Comparison of ENCODE assay signal across 8 cellular contexts in the genomic region with DNA sequence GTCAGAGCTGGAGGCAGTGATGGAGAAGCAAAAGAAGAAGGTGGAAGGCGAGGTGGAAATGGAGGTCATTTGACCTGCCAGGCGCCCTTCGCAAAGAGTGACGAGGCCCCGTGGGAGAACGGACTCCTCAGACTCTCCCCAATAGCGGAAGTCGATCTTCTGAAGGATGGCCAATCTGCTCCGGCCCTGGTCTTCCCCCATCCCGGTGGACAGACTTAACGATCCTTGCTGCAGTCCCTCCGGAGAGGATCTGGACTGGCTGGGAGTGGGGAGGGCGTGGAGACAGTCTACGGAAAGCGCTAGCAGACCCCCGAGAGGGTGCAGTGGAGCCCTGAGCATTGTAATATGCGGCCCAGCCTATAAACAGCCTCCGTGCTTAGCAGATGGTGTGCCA. TPM values are rescaled to one million over a fixed set of nuclear protein-coding genes. Genes with fewer than 3 reads are reported as not detected.
A peak's percentile ranks its signal among the peaks of the same experiment; 100 is the strongest.
DNase-seq lines count a peak whose midpoint lies in the region; ATAC-seq, FAIRE-seq and TF ChIP-seq lines count a peak whose summit lies in the region.

No MANE protein-coding gene starts in this region.

- TF ChIP-seq CTCF in fibroblast of villous mesenchyme (IDR thresholded peaks at IDR 0.05; ENCODE audit: insufficient read depth, low read depth, low read length) (no peak), osteoblast (IDR thresholded peaks at IDR 0.05; ENCODE audit: extremely low read depth, low read depth, low read length) (no peak)

- ATAC-seq in HG02763 (IDR thresholded peaks at IDR 0.05; ENCODE audit: unreplicated experiment): no peak

- H2AFZ ChIP-seq in osteoblast (ENCODE audit: low read length): no peak overlapping the region

- H3K4me1 ChIP-seq in BLaER1 treated with 17β-estradiol and CSF1 and Interleukin-3, amounts not matched to agents 10 nM and 100 nM: peaks cover 19 to 29% (median 24%) of the 10 kb centered on the region in 10 experiments
- H3K4me1 ChIP-seq in SJSA1 (replicated peaks) (peaks cover 19% of the 10 kb centered on the region), osteoblast (ENCODE audit: insufficient read depth, low read length) (peaks cover 12% of the 10 kb centered on the region)

- peaks cover 42 to 57% (median 54%) of the 10 kb centered on the region in 11 experiments for H3K27me3 ChIP-seq in BLaER1 treated with 17β-estradiol and CSF1 and Interleukin-3, amounts not matched to agents 10 nM and 100 nM
- H3K27me3 ChIP-seq in SJSA1 (replicated peaks): peaks cover 29% of the 10 kb centered on the region
- H3K27me3 ChIP-seq in osteoblast (ENCODE audit: insufficient read depth, low read length): peaks cover 44% of the 10 kb centered on the region

- H3K36me3 ChIP-seq in BLaER1 treated with 17β-estradiol and CSF1 and Interleukin-3, amounts not matched to agents 10 nM and 100 nM: peaks cover 21 to 43% (median 32%) of the 10 kb centered on the region in 11 experiments; a peak in 20 of 22 replicates
- H3K36me3 ChIP-seq in SJSA1 (peaks cover 21% of the 10 kb centered on the region), osteoblast (ENCODE audit: insufficient read depth, low read length) (no peaks in the 10 kb centered on the region)

- no peak for FAIRE-seq in urothelium cell line (lab: Jason Lieb, UNC)

- H3K4me2 ChIP-seq in BLaER1 treated with 17β-estradiol and CSF1 and Interleukin-3, amounts not matched to agents 10 nM and 100 nM: peak overlapping the region; percentile 63 to 97 (median 87)
- peak overlapping the region; percentile 91 for H3K4me2 ChIP-seq in osteoblast (ENCODE audit: insufficient read depth, low read length)

- H4K20me1 ChIP-seq in BLaER1 treated with 17β-estradiol and CSF1 and Interleukin-3, amounts not matched to agents 10 nM and 100 nM: peaks cover 48 to 94% (median 63%) of the 10 kb centered on the region in 11 experiments
- peaks cover 27% of the 10 kb centered on the region for H4K20me1 ChIP-seq in osteoblast (ENCODE audit: insufficient read depth, low read length)

- no peak overlapping the region for H3K27ac ChIP-seq in BLaER1 treated with 17β-estradiol and CSF1 and Interleukin-3, amounts not matched to agents 10 nM and 100 nM
- H3K27ac ChIP-seq in SJSA1 (no peak overlapping the region), osteoblast (ENCODE audit: low read depth, low read length) (no peak overlapping the region)

- DNase-seq in SJSA1 (ENCODE audit: low read depth in 1 of 2, low spot score in 2 of 2): no peak
- no peak for DNase-seq in fibroblast of villous mesenchyme (ENCODE audit: low read depth)
- DNase-seq in osteoblast (ENCODE audit: insufficient read length, low spot score, missing footprints): peak; percentile 93
- no peak for DNase-seq in urothelium cell line (ENCODE audit: low spot score)
- DNase-seq in SIG-M5 treated with dmso at 0.1 percent for 504 hours (lab: John Stamatoyannopoulos, UW; ENCODE audit: unreplicated experiment): no peak
- no peak for DNase-seq in activated CD8-positive, alpha-beta memory T cell treated with anti-CD3 and anti-CD28 coated beads for 24 hours

- no peaks in the 10 kb centered on the region for H3K79me2 ChIP-seq in osteoblast (ENCODE audit: insufficient read depth, low read length)

- H3K4me3 ChIP-seq in BLaER1 treated with 17β-estradiol and CSF1 and Interleukin-3, amounts not matched to agents 10 nM and 100 nM: peak overlapping the region in 8 of 10 experiments; percentile 35 to 66 (median 56); a peak in 13 of 20 replicates
- peak overlapping the region; percentile 41 for H3K4me3 ChIP-seq in SJSA1
- H3K4me3 ChIP-seq in fibroblast of villous mesenchyme (ENCODE audit: low read depth, low read length): peak overlapping the region; percentile 56
- H3K4me3 ChIP-seq in osteoblast (ENCODE audit: insufficient read depth, low read length): peak overlapping the region; percentile 75

- peaks cover 0 to under 1% (median 0%) of the 10 kb centered on the region in 11 experiments; a peak in 5 of 22 replicates for H3K9me3 ChIP-seq in BLaER1 treated with 17β-estradiol and CSF1 and Interleukin-3, amounts not matched to agents 10 nM and 100 nM (replicated peaks in 1 of 11)
- H3K9me3 ChIP-seq in SJSA1 (replicated peaks): no peaks in the 10 kb centered on the region
- no peaks in the 10 kb centered on the region for H3K9me3 ChIP-seq in osteoblast (ENCODE audit: low read depth, low read length)

- H3K9ac ChIP-seq in BLaER1 treated with 17β-estradiol and CSF1 and Interleukin-3, amounts not matched to agents 10 nM and 100 nM: peak overlapping the region in 3 of 11 experiments; percentile 21 to 53 (median 51); a peak in 1 of 22 replicates

RNA-seq across cellular contexts. Expression of a gene that starts 11.9 kb away (rescaled TPM):
- total RNA-seq in SJSA1 (2014; rRNA removed; shearing (Covaris generic)): 3.5 and 11.8 TPM in 2 replicates
- total RNA-seq in fibroblast of villous mesenchyme (1.3 and 2.2 TPM in 2 replicates), osteoblast (0.29 and 1.1 TPM in 2 replicates)

RNA-seq across cellular contexts. Expression of a gene that starts 24.6 kb away (rescaled TPM):
- total RNA-seq in SJSA1 (2014; rRNA removed; shearing (Covaris generic)): 3.7 and 7.1 TPM in 2 replicates
- total RNA-seq in fibroblast of villous mesenchyme (9.0 and 9.1 TPM in 2 replicates), osteoblast (9.7 and 12.7 TPM in 2 replicates)

RNA-seq across cellular contexts. Expression of a gene that starts 29.9 kb away (rescaled TPM):
- total RNA-seq in SJSA1 (2014; rRNA removed; shearing (Covaris generic)): 72.7 and 82.4 TPM in 2 replicates
- total RNA-seq in fibroblast of villous mesenchyme (49.7 and 69.9 TPM in 2 replicates), osteoblast (49.2 and 55.0 TPM in 2 replicates)

RNA-seq across cellular contexts. Expression of a gene that starts 49.5 kb away (rescaled TPM):
- total RNA-seq in SJSA1 (2014; rRNA removed; shearing (Covaris generic)): not detected in 2 replicates
- total RNA-seq in fibroblast of villous mesenchyme (not detected in 2 replicates), osteoblast (not detected in 2 replicates)
